ENCODE assay signal across 18 cellular contexts in the genomic region with DNA sequence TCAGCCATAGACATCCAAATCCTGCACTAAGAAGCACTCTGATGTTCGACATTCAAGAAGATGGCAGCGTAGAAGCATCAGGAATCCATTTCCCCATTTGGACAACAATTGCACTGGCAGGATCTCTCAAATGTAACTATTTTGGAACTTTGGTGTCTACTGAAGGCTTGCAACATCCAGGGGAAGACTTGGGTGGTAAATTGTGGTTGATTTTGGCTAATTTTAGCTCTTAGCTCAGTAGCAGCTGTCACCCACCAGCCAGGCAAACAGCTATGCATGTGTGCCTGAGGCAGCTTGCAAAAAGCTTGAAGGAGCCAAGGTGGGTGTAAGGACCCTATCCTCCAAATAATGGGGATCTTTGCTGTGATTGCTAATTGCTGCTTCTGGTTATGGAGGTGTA. TPM values are rescaled to one million over a fixed set of nuclear protein-coding genes. Genes with fewer than 3 reads are reported as not detected.
"Had no signal": no experiment of that assay in that cellular context is flagged by ENCODE, and none has a peak within 500 bp of the region (broad histone marks: within the 10 kb centered on the region; RNA-seq: fewer than 3 reads in every experiment).

No MANE protein-coding gene starts in this region.

- DNase-seq: activated CD4-positive, alpha-beta memory T cell treated with anti-CD3 and anti-CD28 coated beads for 36 hours; activated CD4-positive, alpha-beta T cell treated with anti-CD3 and anti-CD28 coated beads for 36 hours; activated naive CD4-positive, alpha-beta T cell treated with Interleukin-2 at 50 U/mL for 16 hours; activated naive CD8-positive, alpha-beta T cell treated with anti-CD3 and anti-CD28 coated beads, Interleukin-2, amount 10 ng/mL, durations not matched to agents 7 days and 5 days; activated T-cell treated with anti-CD3 and anti-CD28 coated beads, Interleukin-2, amount 50 U/mL, for 1 hour; amygdala; dermis blood vessel endothelial cell; effector memory CD4-positive, alpha-beta T cell; mesenchymal stem cell; natural killer cell; pancreas; stimulated activated CD4-positive, alpha-beta T cell treated with anti-CD3 and anti-CD28 coated beads, Interleukin-4, amount 100 ng/mL, for 24 hours; stomach; trophoblast cell had no signal

- H3K4me1 ChIP-seq: pancreas, stomach had no signal

- H3K36me3 ChIP-seq: cardiac muscle cell, pancreas, stomach had no signal

- H3K27me3 ChIP-seq: cardiac muscle cell, pancreas, stomach had no signal

- H3K27ac ChIP-seq: cardiac muscle cell, pancreas, stomach had no signal

- H3K4me3 ChIP-seq: cardiac muscle cell, pancreas, stomach had no signal

- ATAC-seq: activated CD4-positive, alpha-beta T cell treated with anti-CD3 and anti-CD28 coated beads for 36 hours; activated T-helper 17 cell treated with anti-CD3 and anti-CD28 coated beads, Interleukin-2, amount 50 U/mL, for 72 hours; natural killer cell; pancreas; sciatic nerve; stimulated activated effector memory CD8-positive, alpha-beta T cell treated with anti-CD3 and anti-CD28 coated beads, Interleukin-12 subunit alpha, Interleukin-12 subunit beta, amount 100 ng/mL, for 72 hours had no signal

RNA-seq across cellular contexts. Expression of gene PPP1R3G, which starts 35.1 kb away (rescaled TPM):
- total RNA-seq: activated CD4-positive, alpha-beta memory T cell treated with anti-CD3 and anti-CD28 coated beads for 36 hours had no signal
